In genomic region chr7:97845622-97846203, GRCh38 we compare ENCODE assay signal across 8 cellular contexts. TPM values are rescaled to one million over a fixed set of nuclear protein-coding genes. Genes with fewer than 3 reads are reported as not detected.
DNase-seq lines count a peak whose midpoint lies in the region; ATAC-seq and TF ChIP-seq lines count a peak whose summit lies in the region.

No MANE protein-coding gene starts in this region.

- ATAC-seq in GM18858 (IDR thresholded peaks at IDR 0.05; ENCODE audit: unreplicated experiment) (peak; percentile 57), HG02840 (IDR thresholded peaks at IDR 0.05; ENCODE audit: low FRiP score, unreplicated experiment) (no peak)

- H3K27ac ChIP-seq in neural progenitor cell: no peak overlapping the region
- no peak overlapping the region for H3K27ac ChIP-seq in CD8-positive, alpha-beta memory T cell (ENCODE audit: low read depth, low read length)

- H3K4me3 Mint-ChIP-seq in neural progenitor cell: no peak overlapping the region
- H3K4me3 Mint-ChIP-seq in CD8-positive, alpha-beta memory T cell: no peak overlapping the region

- H3K9me3 ChIP-seq in BE2C: no peaks in the 10 kb centered on the region; the same call in 1 of the 2 replicates
- peaks cover 3% of the 10 kb centered on the region for H3K9me3 ChIP-seq in neural progenitor cell (ENCODE audit: low read depth)
- no peaks in the 10 kb centered on the region for H3K9me3 ChIP-seq in CD8-positive, alpha-beta memory T cell (ENCODE audit: low read length)

- H3K36me3 ChIP-seq in BE2C (no peaks in the 10 kb centered on the region), neural progenitor cell (no peaks in the 10 kb centered on the region)
- H3K36me3 ChIP-seq in CD8-positive, alpha-beta memory T cell (ENCODE audit: insufficient read depth, low read length): no peaks in the 10 kb centered on the region

- peaks cover 3% of the 10 kb centered on the region for H3K27me3 Mint-ChIP-seq in neural progenitor cell (ENCODE audit: insufficient read depth, low read depth)
- H3K27me3 Mint-ChIP-seq in CD8-positive, alpha-beta memory T cell: peaks cover 2 to 10% of the 10 kb centered on the region in 2 donors

- H3K27me3 ChIP-seq in BE2C (no peaks in the 10 kb centered on the region), neural progenitor cell (no peaks in the 10 kb centered on the region)
- H3K27me3 ChIP-seq in CD8-positive, alpha-beta memory T cell (ENCODE audit: insufficient read depth, low read length, poor library complexity, severe bottlenecking): no peaks in the 10 kb centered on the region

- H3K4me3 ChIP-seq in BE2C (ENCODE audit: low read depth, low read length) (no peak overlapping the region), cardiac fibroblast (replicated peaks in 1 of 2; ENCODE audit: low read depth in 2 of 2, low read length in 2 of 2) (no peak overlapping the region), neural progenitor cell (no peak overlapping the region)
- no peak overlapping the region for H3K4me3 ChIP-seq in CD8-positive, alpha-beta memory T cell (ENCODE audit: low read length)

- no peak overlapping the region for H3K27ac Mint-ChIP-seq in neural progenitor cell
- no peak overlapping the region for H3K27ac Mint-ChIP-seq in CD8-positive, alpha-beta memory T cell

- H3F3A ChIP-seq in neural progenitor cell (ENCODE audit: low read depth): no peaks in the 10 kb centered on the region

- no peak overlapping the region for H3K9ac ChIP-seq in neural progenitor cell

- H3K79me2 ChIP-seq in neural progenitor cell (ENCODE audit: low read depth): no peaks in the 10 kb centered on the region

- no peak overlapping the region for H2AFZ ChIP-seq in neural progenitor cell (replicated peaks)

- no peaks in the 10 kb centered on the region for H3K36me3 Mint-ChIP-seq in neural progenitor cell
- H3K36me3 Mint-ChIP-seq in CD8-positive, alpha-beta memory T cell: peaks cover 0 to 12% (median 0%) of the 10 kb centered on the region in 3 donors

- CTCF ChIA-PET in CD8-positive, alpha-beta memory T cell (lab: Charles Lee): interaction anchor here (0.5 to 1.8 kb wide), 4 partner anchors 10 to 741 kb away, joined by 3 to 9 read pairs (median 5); no protein-coding TSS in a partner anchor

- POLR2A ChIA-PET in CD8-positive, alpha-beta memory T cell (lab: Charles Lee): no interaction called here

- no peaks in the 10 kb centered on the region for H3K4me1 ChIP-seq in BE2C
- no peaks in the 10 kb centered on the region for H3K4me1 ChIP-seq in neural progenitor cell
- H3K4me1 ChIP-seq in CD8-positive, alpha-beta memory T cell (ENCODE audit: insufficient read depth, low read length): no peaks in the 10 kb centered on the region

- no peak for DNase-seq in BE2C
- DNase-seq in NCI-H1930 (lab: John Stamatoyannopoulos, UW): peak; percentile 12 to 32
- peak; percentile 42 to 57 for DNase-seq in cardiac fibroblast (ENCODE audit: low read depth in 2 of 2)
- peak; percentile 31 for DNase-seq in neural progenitor cell (ENCODE audit: low spot score)
- no peak for DNase-seq in occipital lobe (lab: John Stamatoyannopoulos, UW)
- no peak for DNase-seq in CD8-positive, alpha-beta memory T cell

- peak; percentile 48 for TF ChIP-seq CTCF in BE2C (IDR thresholded peaks at IDR 0.05; ENCODE audit: low read depth, low read length)
- peak; percentile 40 for TF ChIP-seq CTCF in cardiac fibroblast (IDR thresholded peaks at IDR 0.05; ENCODE audit: low read depth, low read length)
- TF ChIP-seq CTCF in neural progenitor cell (IDR thresholded peaks at IDR 0.05): peak; percentile 64

- peaks cover 5% of the 10 kb centered on the region for H3K9me3 Mint-ChIP-seq in neural progenitor cell
- H3K9me3 Mint-ChIP-seq in CD8-positive, alpha-beta memory T cell: no peaks in the 10 kb centered on the region

- H3K4me2 ChIP-seq in neural progenitor cell: no peak overlapping the region

- H4K20me1 ChIP-seq in neural progenitor cell (ENCODE audit: low read depth): no peaks in the 10 kb centered on the region

- H3K4me1 Mint-ChIP-seq in neural progenitor cell: no peaks in the 10 kb centered on the region
- H3K4me1 Mint-ChIP-seq in CD8-positive, alpha-beta memory T cell: no peaks in the 10 kb centered on the region

RNA-seq across cellular contexts. Expression of gene ASNS, which starts 26.5 kb away (rescaled TPM):
- polyA plus RNA-seq in BE2C (2012; ENCODE audit: insufficient read depth, insufficient read length, low read depth): 219 TPM
- total RNA-seq in neural progenitor cell (ENCODE audit: low replicate concordance) (16.6 and 33.3 TPM in 2 replicates), occipital lobe (31.8 TPM)
- total RNA-seq in CD8-positive, alpha-beta memory T cell: 100 to 1,000 TPM in 1 of 2 experiments, 10 to 100 TPM in 1; 94.9 to 104 TPM
- 13.0 TPM for polyA plus RNA-seq in CD8-positive, alpha-beta memory T cell

Comparison
In these comparisons a context has a peak if more than half of its experiments do, and no peak if none do; other contexts are left out.
1. DNase-seq: peak in NCI-H1930 (2 of 2), cardiac fibroblast (2 of 2) and neural progenitor cell (single experiment); none in BE2C (single experiment), occipital lobe (single experiment) and CD8-positive, alpha-beta memory T cell (0 of 5).
2. Peak in every context shown above with its lines, with median percentiles within 50 percentile points of each other: CTCF ChIP-seq.